In the genomic region with DNA sequence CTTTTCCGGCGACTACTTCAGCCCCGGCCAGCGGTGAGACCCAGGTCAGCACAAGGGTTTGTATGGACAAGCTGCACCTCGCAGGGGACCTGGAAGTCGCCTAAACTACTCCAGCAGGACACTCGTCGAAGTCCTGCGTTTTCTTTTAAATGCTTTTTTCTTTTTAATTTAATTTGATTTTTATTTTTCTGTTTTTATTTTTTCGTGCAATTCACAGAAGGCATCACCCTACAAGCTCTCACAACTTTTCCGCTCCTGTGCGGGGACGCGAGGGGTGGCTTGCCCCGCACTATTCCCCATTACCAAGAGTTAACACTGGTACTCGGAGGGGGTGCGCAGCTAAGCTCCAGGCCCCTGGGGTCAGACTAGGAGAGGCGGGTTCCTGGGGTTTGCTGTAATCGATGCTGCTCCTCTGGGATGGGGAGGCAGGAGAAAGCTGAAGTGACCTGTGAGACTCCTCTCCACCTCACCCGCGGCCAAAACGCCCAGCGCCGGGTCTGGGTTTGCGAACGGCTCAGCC, we compare ENCODE assay signal across 11 cellular contexts. TPM values are rescaled to one million over a fixed set of nuclear protein-coding genes. Genes with fewer than 3 reads are reported as not detected.
A peak's percentile ranks its signal among the peaks of the same experiment; 100 is the strongest.
DNase-seq lines count a peak whose midpoint lies in the region; ATAC-seq, FAIRE-seq and TF ChIP-seq lines count a peak whose summit lies in the region.
"Had no signal": no experiment of that assay in that cellular context is flagged by ENCODE, and none has a peak within 500 bp of the region (broad histone marks: within the 10 kb centered on the region; RNA-seq: fewer than 3 reads in every experiment).

No MANE protein-coding gene starts in this region.

- H3K9me3 Mint-ChIP-seq in astrocyte (ENCODE audit: unreplicated experiment) = peaks cover 1% of the 10 kb centered on the region

- no peak overlapping the region for H2AFZ ChIP-seq in astrocyte (ENCODE audit: low read depth, low read length)

- no peaks in the 10 kb centered on the region for H3K9me3 ChIP-seq in ES-I3 (ENCODE audit: control insufficient read depth, insufficient read depth, low read length)
- no peaks in the 10 kb centered on the region for H3K9me3 ChIP-seq in astrocyte (ENCODE audit: insufficient read depth, low read depth, low read length)
- no peaks in the 10 kb centered on the region for H3K9me3 ChIP-seq in iPS DF 6.9 (ENCODE audit: control insufficient read depth, insufficient read depth, low read length)
- H3K9me3 ChIP-seq in sigmoid colon = no peaks in the 10 kb centered on the region

- peaks cover 23% of the 10 kb centered on the region for H3K4me1 Mint-ChIP-seq in astrocyte (ENCODE audit: low read depth, unreplicated experiment)

- H3K36me3 Mint-ChIP-seq in astrocyte (ENCODE audit: low read depth, unreplicated experiment) = no peaks in the 10 kb centered on the region

- H3K27ac Mint-ChIP-seq in astrocyte (ENCODE audit: unreplicated experiment) = peak overlapping the region; percentile 98
- H3K27ac Mint-ChIP-seq: naive B cell had no signal

- peaks cover 84% of the 10 kb centered on the region for H3K79me2 ChIP-seq in astrocyte (ENCODE audit: insufficient read depth, low read length)

- WGBS in iPS DF 6.9 (ENCODE audit: insufficient coverage, insufficient read length) = no CpG with 5 or more reads among the region's 26 CpGs
- WGBS in sigmoid colon, 2 donors = 1 to 4% methylated on average over 26 of the region's 26 CpGs

- H3K9ac ChIP-seq in ES-I3 (ENCODE audit: low read depth, low read length) (peak overlapping the region; percentile 97), astrocyte (ENCODE audit: low read length) (peak overlapping the region; percentile 98)

- peak overlapping the region; percentile 76 for H3K4me3 ChIP-seq in astrocyte (ENCODE audit: insufficient read depth, low read depth, low read length)
- H3K4me3 ChIP-seq in iPS DF 6.9 (ENCODE audit: low read length) = peak overlapping the region; percentile 94
- peak overlapping the region; percentile 38 to 56 (median 54) for H3K4me3 ChIP-seq in sigmoid colon

- peak overlapping the region; percentile 92 for H3K4me2 ChIP-seq in astrocyte (ENCODE audit: low read length)

- H3K27me3 ChIP-seq in astrocyte (ENCODE audit: insufficient read depth, low read length) (no peaks in the 10 kb centered on the region), iPS DF 6.9 (ENCODE audit: control insufficient read depth, insufficient read depth, low read length) (no peaks in the 10 kb centered on the region), sigmoid colon (peaks cover 0 to 39% (median 28%) of the 10 kb centered on the region in 3 donors)

- TF ChIP-seq EP300 in sigmoid colon (IDR thresholded peaks at IDR 0.05) = no peak

- DNase-seq in astrocyte (ENCODE audit: low read depth) (no peak), iPS DF 6.9 (ENCODE audit: low read depth, low spot score) (no peak), sigmoid colon (peak; percentile 62), NCI-H2196 (lab: John Stamatoyannopoulos, UW; ENCODE audit: unreplicated experiment) (no peak), RKO (ENCODE audit: low spot score) (no peak), KG1 (lab: John Stamatoyannopoulos, UW) (no peak)
- DNase-seq: activated CD4-positive, CD25-positive, alpha-beta regulatory T cell treated with anti-CD3 and anti-CD28 coated beads, Interleukin-2, amount 50 U/mL, for 72 hours; DND-41; naive B cell had no signal

- intact Hi-C loops in sigmoid colon (cut with DNase I) = loop anchor here (10.0 kb wide), 1 partner anchor 369 kb away; no protein-coding TSS in a partner anchor

- H3K27ac ChIP-seq in astrocyte (ENCODE audit: low read depth, low read length) = peak overlapping the region; percentile 92
- no peak overlapping the region for H3K27ac ChIP-seq in iPS DF 6.9 (ENCODE audit: low read length)
- peak overlapping the region; percentile 64 to 72 (median 71) for H3K27ac ChIP-seq in sigmoid colon

- no peaks in the 10 kb centered on the region for H3K36me3 ChIP-seq in ES-I3 (ENCODE audit: insufficient read depth, low read length)
- H3K36me3 ChIP-seq in astrocyte (ENCODE audit: insufficient read depth, low read length) = peaks cover 3% of the 10 kb centered on the region
- H3K36me3 ChIP-seq in iPS DF 6.9 (ENCODE audit: control insufficient read depth, insufficient read depth, low read length) = no peaks in the 10 kb centered on the region
- no peaks in the 10 kb centered on the region for H3K36me3 ChIP-seq in sigmoid colon

- TF ChIP-seq CTCF in astrocyte (IDR thresholded peaks at IDR 0.05; ENCODE audit: insufficient read depth, low read depth, low read length) (no peak), sigmoid colon (IDR thresholded peaks at IDR 0.05) (no peak)

- H4K20me1 ChIP-seq in astrocyte (ENCODE audit: insufficient read depth, low read length) = no peaks in the 10 kb centered on the region

- H3K4me1 ChIP-seq in ES-I3 (ENCODE audit: insufficient read depth, low read length) (peaks cover 22% of the 10 kb centered on the region; the same call in 1 of the 2 replicates), astrocyte (ENCODE audit: insufficient read depth, low read length) (peaks cover 29% of the 10 kb centered on the region), iPS DF 6.9 (ENCODE audit: control insufficient read depth, insufficient read depth, low read length) (no peaks in the 10 kb centered on the region; the same call in 1 of the 2 replicates), sigmoid colon (peaks cover 0 to 32% (median 24%) of the 10 kb centered on the region in 4 donors)

- TF ChIP-seq POLR2A in sigmoid colon (IDR thresholded peaks at IDR 0.05) = no peak

- H3K4me3 Mint-ChIP-seq in astrocyte (ENCODE audit: unreplicated experiment) = peak overlapping the region; percentile 95
- H3K4me3 Mint-ChIP-seq: naive B cell had no signal

- FAIRE-seq in astrocyte (lab: Jason Lieb, UNC) = no peak

- no peaks in the 10 kb centered on the region for H3K27me3 Mint-ChIP-seq in astrocyte (ENCODE audit: low read depth, unreplicated experiment)

- ATAC-seq in GM18861 (IDR thresholded peaks at IDR 0.05; ENCODE audit: unreplicated experiment) = no peak

RNA-seq across cellular contexts. Expression of gene EDIL3, which starts 1.3 kb away (rescaled TPM):
- 226 and 284 TPM in 2 replicates for total RNA-seq in astrocyte
- total RNA-seq in sigmoid colon = 10 to 100 TPM; 37.1 to 57.3 (median 40.9) TPM
- polyA plus RNA-seq in sigmoid colon = 1 to 10 TPM; 3.5 to 8.6 (median 6.0) TPM
